In genomic region chr20:62302341-62303048, GRCh38 we compare ENCODE assay signal across 8 cellular contexts. TPM values are rescaled to one million over a fixed set of nuclear protein-coding genes. Genes with fewer than 3 reads are reported as not detected.
DNase-seq lines count a peak whose midpoint lies in the region; ATAC-seq and TF ChIP-seq lines count a peak whose summit lies in the region.

Gene ADRM1 (plus strand): TSS chr20:62302997. CDS start chr20:62303569, 572 bp downstream.

- 1% methylated on average over 16 to 62 of the region's 79 CpGs for WGBS in lower leg skin, 2 donors

- ATAC-seq in CD4-positive, alpha-beta T cell (ENCODE audit: poor library complexity) = peak; percentile 84
- ATAC-seq in GM19397 (IDR thresholded peaks at IDR 0.05; ENCODE audit: unreplicated experiment) (peak; percentile 88), HG03571 (IDR thresholded peaks at IDR 0.05; ENCODE audit: unreplicated experiment) (peak; percentile 80)

- peak within 1 kb of the TSS; percentile 89 for H3K27ac ChIP-seq in CD4-positive, alpha-beta T cell (ENCODE audit: low read depth, low read length)
- H3K27ac ChIP-seq in dorsolateral prefrontal cortex = peak within 1 kb of the TSS; percentile 42 to 98 (median 94)

- CTCF ChIA-PET in CD4-positive, alpha-beta T cell (lab: Charles Lee) = interaction anchor here (0.6 to 2.6 kb wide), 4 partner anchors 65 to 197 kb away, joined by 3 to 12 read pairs (median 4); partner anchors contain the start of gene RPS21
- CTCF ChIA-PET in activated CD4-positive, alpha-beta memory T cell treated with anti-CD3 and anti-CD28 coated beads for 36 hours (lab: Charles Lee) = interaction anchor here (0.6 to 3.2 kb wide), 6 partner anchors 12 to 314 kb away, joined by 3 to 22 read pairs (median 4); partner anchors contain the start of genes OSBPL2 and RPS21

- POLR2A ChIA-PET in CD4-positive, alpha-beta T cell (lab: Charles Lee) = interaction anchor here (0.7 to 1.6 kb wide), 7 partner anchors 64 to 464 kb away, joined by 3 to 8 read pairs (median 3); partner anchors contain the start of genes CABLES2, OSBPL2 and RPS21
- POLR2A ChIA-PET in activated CD4-positive, alpha-beta memory T cell treated with anti-CD3 and anti-CD28 coated beads for 36 hours (lab: Charles Lee) = interaction anchor here (2.3 kb wide), 1 partner anchor 84 kb away, joined by 12 read pairs; the partner anchor contains the start of gene RPS21

- DNase-seq in CD4-positive, alpha-beta T cell = peak; percentile 88 to 98 (median 94)
- peak; percentile 98 for DNase-seq in NCI-H82 (lab: John Stamatoyannopoulos, UW)
- peak; percentile 97 for DNase-seq in activated CD4-positive, alpha-beta memory T cell treated with anti-CD3 and anti-CD28 coated beads for 36 hours
- peak; percentile 89 to 99 (median 96) for DNase-seq in dorsolateral prefrontal cortex
- DNase-seq in lower leg skin (ENCODE audit: low spot score in 2 of 2) = peak; percentile 91 to 99
- DNase-seq in stimulated activated CD4-positive, alpha-beta T cell treated with anti-CD3 and anti-CD28 coated beads, Interleukin-4, amount 100 ng/mL, for 48 hours (ENCODE audit: low read depth in 2 of 2) = peak; percentile 93 to 94

- intact Hi-C loops in CD4-positive, alpha-beta T cell (cut with DNase I, micrococcal nuclease) = loop anchor here (1.0 to 5.0 kb wide), 10 partner anchors 64 to 505 kb away; partner anchors contain the start of genes LSM14B (in 2 of the 2), OSBPL2 (in 2 of the 2), LAMA5 (in 1 of the 2) and MTG2 (in 1 of the 2)
- intact Hi-C loops in activated CD4-positive, alpha-beta memory T cell treated with anti-CD3 and anti-CD28 coated beads for 36 hours (cut with micrococcal nuclease) = loop anchor here (1.0 to 5.0 kb wide), 10 partner anchors 64 to 494 kb away; partner anchors contain the start of genes CABLES2, LSM14B, MRGBP and OSBPL2
- intact Hi-C loops in dorsolateral prefrontal cortex (cut with DNase I) (loop anchor here (1.0 to 5.0 kb wide), 5 partner anchors 65 to 160 kb away; partner anchors contain the start of genes MTG2 (in 2 of the 2), OSBPL2 (in 1 of the 2), PSMA7 (in 1 of the 2) and RPS21 (in 1 of the 2)), lower leg skin (cut with DNase I; ENCODE audit: low total_unique reads) (loop anchor here (5.0 to 10.0 kb wide), 2 partner anchors 80 to 512 kb away; partner anchors contain the start of gene COL9A3)

- peak; percentile 74 for TF ChIP-seq CTCF in CD4-positive, alpha-beta T cell (IDR thresholded peaks at IDR 0.05)
- TF ChIP-seq CTCF in dorsolateral prefrontal cortex (IDR thresholded peaks at IDR 0.05 in 54 of 56, conservative IDR thresholded peaks at IDR 0.05 in 2 of 56; ENCODE audit: low read depth in 1 of 56, partially characterized antibody in 56 of 56) = peak; percentile 80 to 100 (median 98)
- TF ChIP-seq CTCF in lower leg skin (IDR thresholded peaks at IDR 0.05) = peak in 1 of 3 donors; percentile 96

- H3K4me3 ChIP-seq in dorsolateral prefrontal cortex (peak within 1 kb of the TSS; percentile 70 to 97 (median 89)), lower leg skin (ENCODE audit: low read depth, poor library complexity, severe bottlenecking) (peak within 1 kb of the TSS; percentile 58)

- no peaks in the 10 kb centered on the region for H3K9me3 Mint-ChIP-seq in CD4-positive, alpha-beta T cell
- H3K9me3 Mint-ChIP-seq in activated CD4-positive, alpha-beta memory T cell treated with anti-CD3 and anti-CD28 coated beads for 36 hours = no peaks in the 10 kb centered on the region

- H3K27me3 Mint-ChIP-seq in CD4-positive, alpha-beta T cell = no peaks in the 10 kb centered on the region
- no peaks in the 10 kb centered on the region for H3K27me3 Mint-ChIP-seq in activated CD4-positive, alpha-beta memory T cell treated with anti-CD3 and anti-CD28 coated beads for 36 hours

- no peaks in the 10 kb centered on the region for H3K27me3 ChIP-seq in CD4-positive, alpha-beta T cell (ENCODE audit: control insufficient read depth, insufficient read depth, low read length)
- no peaks in the 10 kb centered on the region for H3K27me3 ChIP-seq in dorsolateral prefrontal cortex

- H3K4me1 Mint-ChIP-seq in CD4-positive, alpha-beta T cell (ENCODE audit: low read depth) = peaks cover 26% of the 10 kb centered on the region
- H3K4me1 Mint-ChIP-seq in activated CD4-positive, alpha-beta memory T cell treated with anti-CD3 and anti-CD28 coated beads for 36 hours (ENCODE audit: low read depth) = peaks cover 29% of the 10 kb centered on the region

- no peak for TF ChIP-seq POLR2A in lower leg skin (IDR thresholded peaks at IDR 0.05)

- H3K4me3 Mint-ChIP-seq in CD4-positive, alpha-beta T cell = peak within 1 kb of the TSS; percentile 100
- peak within 1 kb of the TSS; percentile 91 for H3K4me3 Mint-ChIP-seq in activated CD4-positive, alpha-beta memory T cell treated with anti-CD3 and anti-CD28 coated beads for 36 hours

- H3K27ac Mint-ChIP-seq in CD4-positive, alpha-beta T cell = peak within 1 kb of the TSS; percentile 96
- peak within 1 kb of the TSS; percentile 97 for H3K27ac Mint-ChIP-seq in activated CD4-positive, alpha-beta memory T cell treated with anti-CD3 and anti-CD28 coated beads for 36 hours

- H3K9me3 ChIP-seq in CD4-positive, alpha-beta T cell (ENCODE audit: control insufficient read depth, low read length) = no peaks in the 10 kb centered on the region

- peaks cover 39% of the 10 kb centered on the region for H3K36me3 Mint-ChIP-seq in CD4-positive, alpha-beta T cell (ENCODE audit: low read depth)
- H3K36me3 Mint-ChIP-seq in activated CD4-positive, alpha-beta memory T cell treated with anti-CD3 and anti-CD28 coated beads for 36 hours = peaks cover 21% of the 10 kb centered on the region

RNA-seq across cellular contexts. Expression of gene ADRM1, which starts in this region (rescaled TPM):
- total RNA-seq in CD4-positive, alpha-beta T cell = 10 to 100 TPM; 40.8 to 44.3 TPM
- 100 to 1,000 TPM in 1 of 2 experiments, 10 to 100 TPM in 1; 98.6 to 101 TPM for total RNA-seq in activated CD4-positive, alpha-beta memory T cell treated with anti-CD3 and anti-CD28 coated beads for 36 hours
- total RNA-seq in dorsolateral prefrontal cortex (10 to 100 TPM; 41.7 to 76.3 (median 60.3) TPM), lower leg skin (100 to 1,000 TPM; 143 to 198 (median 167) TPM)

Comparison
In these comparisons a context has a peak if more than half of its experiments do, and no peak if none do; other contexts are left out.
1. Peak in every context shown above with its lines: DNase-seq, ATAC-seq, H3K4me3 ChIP-seq and H3K27ac ChIP-seq.